Comparison of ENCODE assay signal across 8 cellular contexts in genomic region chr22:35801301-35801700, GRCh38.
DNase-seq lines count a peak whose midpoint lies in the region; ATAC-seq, FAIRE-seq and TF ChIP-seq lines count a peak whose summit lies in the region.
"Not testable (repeated sequence)": the region's sequence is repeated elsewhere in the genome, so short reads cannot be mapped to it uniquely, and the experiment has no call there.

No MANE protein-coding gene starts in this region.

- POLR2A ChIA-PET in HepG2 (lab: Yijun Ruan, JAX): not testable (repeated sequence)

- not testable (repeated sequence) for H3K9me3 ChIP-seq in MG63; astrocyte (ENCODE audit: insufficient read depth, low read depth, low read length); HepG2 (ENCODE audit: low read length)

- peaks cover 63% of the 10 kb centered on the region for H3K36me3 ChIP-seq in MG63
- H3K36me3 ChIP-seq in astrocyte (ENCODE audit: insufficient read depth, low read length); HepG2 (replicated peaks in 1 of 2; ENCODE audit: control insufficient read depth in 1 of 2, insufficient read depth in 2 of 2, low read length in 2 of 2): not testable (repeated sequence)

- H3K27ac ChIP-seq in astrocyte (ENCODE audit: low read depth, low read length); HepG2 (ENCODE audit: extremely low read length, insufficient read depth, low read length): not testable (repeated sequence)

- H4K20me1 ChIP-seq in astrocyte (ENCODE audit: insufficient read depth, low read length): peaks cover 85% of the 10 kb centered on the region
- not testable (repeated sequence) for H4K20me1 ChIP-seq in HepG2 (ENCODE audit: insufficient read depth, low read length)

- WGBS in HepG2 (ENCODE audit: low lambda C conversion rate): 70% methylated on average over 3 of the region's 3 CpGs

- H3K27me3 Mint-ChIP-seq in astrocyte (ENCODE audit: low read depth, unreplicated experiment); progenitor cell of endocrine pancreas: not testable (repeated sequence)

- not testable (repeated sequence) for TF ChIP-seq POLR2A in HepG2 (IDR thresholded peaks at IDR 0.05; ENCODE audit: insufficient read depth in 1 of 2, low read depth in 2 of 2, low read length in 2 of 2)

- H3K36me3 Mint-ChIP-seq in astrocyte (ENCODE audit: low read depth, unreplicated experiment): peaks cover 16% of the 10 kb centered on the region
- H3K36me3 Mint-ChIP-seq in progenitor cell of endocrine pancreas (ENCODE audit: insufficient read depth): peaks cover 25% of the 10 kb centered on the region

- H3K4me3 ChIP-seq in MG63; astrocyte (ENCODE audit: insufficient read depth, low read depth, low read length); choroid plexus epithelial cell (ENCODE audit: low read depth, low read length); fibroblast of villous mesenchyme (ENCODE audit: low read depth, low read length); HepG2 (replicated peaks in 1 of 3; ENCODE audit: insufficient read depth in 1 of 3, low read depth in 2 of 3, low read length in 3 of 3): not testable (repeated sequence)

- CTCF ChIA-PET in HepG2 (lab: Yijun Ruan, JAX; ENCODE audit: low intra/inter-chr PET ratio, low total read pairs): not testable (repeated sequence)

- DNase-seq in HCEC 1CT (peak; percentile 23), HT-29 (ENCODE audit: low spot score) (peak; percentile 15), MG63 (peak; percentile 16), astrocyte (ENCODE audit: low read depth) (peak; percentile 20), choroid plexus epithelial cell (ENCODE audit: low read depth) (peak; percentile 17), fibroblast of villous mesenchyme (ENCODE audit: low read depth) (peak; percentile 50), HepG2 (ENCODE audit: low spot score) (peak; percentile 69)
- DNase-seq in progenitor cell of endocrine pancreas (ENCODE audit: low spot score, unreplicated experiment): not testable (repeated sequence)

- peaks cover 95% of the 10 kb centered on the region for H3K79me2 ChIP-seq in astrocyte (ENCODE audit: insufficient read depth, low read length)
- not testable (repeated sequence) for H3K79me2 ChIP-seq in HepG2 (ENCODE audit: insufficient read depth, low read length)

- peak in 1 of 2 experiments; percentile 30; a peak in 1 of 4 replicates for TF ChIP-seq EP300 in HepG2 (IDR thresholded peaks at IDR 0.05; ENCODE audit: low read depth in 2 of 2, low read length in 2 of 2)
- not testable (repeated sequence) for TF ChIP-seq EP300 in HepG2 (CRISPR knock-in tag; IDR thresholded peaks at IDR 0.05; ENCODE audit: borderline replicate concordance)

- not testable (repeated sequence) for H3K4me2 ChIP-seq in astrocyte (ENCODE audit: low read length); HepG2 (ENCODE audit: low read depth, low read length)

- TF ChIP-seq CTCF in astrocyte (IDR thresholded peaks at IDR 0.05; ENCODE audit: insufficient read depth, low read depth, low read length); choroid plexus epithelial cell (conservative IDR thresholded peaks at IDR 0.05; ENCODE audit: low read depth, low read length); fibroblast of villous mesenchyme (IDR thresholded peaks at IDR 0.05; ENCODE audit: insufficient read depth, low read depth, low read length); HepG2 (CRISPR knock-in tag; IDR thresholded peaks at IDR 0.05); progenitor cell of endocrine pancreas (IDR thresholded peaks at IDR 0.05; ENCODE audit: unreplicated experiment): not testable (repeated sequence)

- not testable (repeated sequence) for TF ChIP-seq RAD21 in HepG2 (CRISPR knock-in tag; IDR thresholded peaks at IDR 0.05)

- ATAC-seq in HepG2: not testable (repeated sequence)

- not testable (repeated sequence) for H3K27me3 ChIP-seq in MG63; astrocyte (ENCODE audit: insufficient read depth, low read length); HepG2 (ENCODE audit: control insufficient read depth in 1 of 2, insufficient read depth in 2 of 2, low read length in 2 of 2)

- not testable (repeated sequence) for FAIRE-seq in astrocyte (lab: Jason Lieb, UNC); HepG2 (lab: Jason Lieb, UNC)

- not testable (repeated sequence) for H3K9ac ChIP-seq in astrocyte (ENCODE audit: low read length); HepG2 (ENCODE audit: insufficient read depth, low read depth, low read length)

- H3K9me3 Mint-ChIP-seq in astrocyte (ENCODE audit: unreplicated experiment); progenitor cell of endocrine pancreas (ENCODE audit: low read depth): not testable (repeated sequence)

- H3K4me1 ChIP-seq in astrocyte (ENCODE audit: insufficient read depth, low read length): not testable (repeated sequence)
- peaks cover 23% of the 10 kb centered on the region for H3K4me1 ChIP-seq in HepG2 (ENCODE audit: insufficient read depth, low read length)

- intact Hi-C loops in HepG2 (cut with micrococcal nuclease; ENCODE audit: unreplicated experiment): not testable (repeated sequence)

- not testable (repeated sequence) for H3K4me1 Mint-ChIP-seq in astrocyte (ENCODE audit: low read depth, unreplicated experiment)
- H3K4me1 Mint-ChIP-seq in progenitor cell of endocrine pancreas (ENCODE audit: low read depth): peaks cover 21% of the 10 kb centered on the region

- in situ Hi-C loops in HepG2 (cut with HindIII; ENCODE audit: extremely low pct_ligation_motif_present, low pct_unique_long_range_greater_than_20kb): not testable (repeated sequence)

- BruUV-seq in HepG2 (replicated peaks; lab: Mats Ljungman, UMichigan): not testable (repeated sequence)

- not testable (repeated sequence) for H3K4me3 Mint-ChIP-seq in astrocyte (ENCODE audit: unreplicated experiment); progenitor cell of endocrine pancreas (ENCODE audit: low read depth)

- H2AFZ ChIP-seq in astrocyte (ENCODE audit: low read depth, low read length); HepG2 (ENCODE audit: low read length): not testable (repeated sequence)

- H3K27ac Mint-ChIP-seq in astrocyte (ENCODE audit: unreplicated experiment): not testable (repeated sequence)
- H3K27ac Mint-ChIP-seq in progenitor cell of endocrine pancreas: peak overlapping the region; percentile 39

TF ChIP-seq in HepG2, 621 proteins besides CTCF, POLR2A, EP300 and RAD21 (continues in another document):
- TF ChIP-seq HOMEZ (CRISPR knock-in tag; IDR thresholded peaks at IDR 0.05; ENCODE audit: low read depth) (peak; percentile 71; the same call in 1 of the 2 replicates), RARA (CRISPR knock-in tag; IDR thresholded peaks at IDR 0.05) (peak; percentile 28; the same call in 1 of the 2 replicates), NR2F6 (CRISPR knock-in tag; IDR thresholded peaks at IDR 0.05) (peak; percentile 7; the same call in 1 of the 2 replicates), SOX6 (CRISPR knock-in tag; IDR thresholded peaks at IDR 0.05) (peak; percentile 55), FOXP1 (IDR thresholded peaks at IDR 0.05) (peak; percentile 37; the same call in 1 of the 2 replicates), FOXP1 (CRISPR knock-in tag; IDR thresholded peaks at IDR 0.05) (peak; percentile 65; the same call in 1 of the 2 replicates), CEBPG (CRISPR knock-in tag; IDR thresholded peaks at IDR 0.05) (peak; percentile 69), CEBPB (IDR thresholded peaks at IDR 0.05; ENCODE audit: borderline replicate concordance, low read depth, low read length) (peak; percentile 46; the same call in 1 of the 2 replicates), FOSL2 (CRISPR knock-in tag; IDR thresholded peaks at IDR 0.05) (peak; percentile 90), MED1 (CRISPR knock-in tag; IDR thresholded peaks at IDR 0.05) (peak; percentile 35; the same call in 1 of the 2 replicates)
- not testable (repeated sequence) for TF ChIP-seq NR2F6, SOX6 (IDR thresholded peaks at IDR 0.05)
- TF ChIP-seq, protein P1, sequence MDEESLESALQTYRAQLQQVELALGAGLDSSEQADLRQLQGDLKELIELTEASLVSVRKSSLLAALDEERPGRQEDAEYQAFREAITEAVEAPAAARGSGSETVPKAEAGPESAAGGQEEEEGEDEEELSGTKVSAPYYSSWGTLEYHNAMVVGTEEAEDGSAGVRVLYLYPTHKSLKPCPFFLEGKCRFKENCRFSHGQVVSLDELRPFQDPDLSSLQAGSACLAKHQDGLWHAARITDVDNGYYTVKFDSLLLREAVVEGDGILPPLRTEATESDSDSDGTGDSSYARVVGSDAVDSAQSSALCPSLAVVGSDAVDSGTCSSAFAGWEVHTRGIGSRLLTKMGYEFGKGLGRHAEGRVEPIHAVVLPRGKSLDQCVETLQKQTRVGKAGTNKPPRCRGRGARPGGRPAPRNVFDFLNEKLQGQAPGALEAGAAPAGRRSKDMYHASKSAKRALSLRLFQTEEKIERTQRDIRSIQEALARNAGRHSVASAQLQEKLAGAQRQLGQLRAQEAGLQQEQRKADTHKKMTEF (CRISPR knock-in tag; IDR thresholded peaks at IDR 0.05): peak; percentile 17; the same call in 1 of the 2 replicates
